18 cellular contexts compared by ENCODE assay signal in genomic region chr16:84930298-84931106, GRCh38.
A peak's percentile ranks its signal among the peaks of the same experiment; 100 is the strongest.
DNase-seq lines count a peak whose midpoint lies in the region; ATAC-seq and TF ChIP-seq lines count a peak whose summit lies in the region.
"Had no signal": no experiment of that assay in that cellular context is flagged by ENCODE, and none has a peak within 500 bp of the region (broad histone marks: within the 10 kb centered on the region; RNA-seq: fewer than 3 reads in every experiment).

No MANE protein-coding gene starts in this region.

- H2BK5ac ChIP-seq in IMR-90 (ENCODE audit: low read depth, low read length, poor library complexity, severe bottlenecking), result peak overlapping the region; percentile 70

- H3K4me1 ChIP-seq in IMR-90 (ENCODE audit: control insufficient read depth, insufficient read depth, low read length) (peaks cover 2% of the 10 kb centered on the region; the same call in 1 of the 2 replicates), Karpas-422 (ENCODE audit: low read length) (no peaks in the 10 kb centered on the region)

- H3K9me3 ChIP-seq in IMR-90 (ENCODE audit: control insufficient read depth, insufficient read depth, low read length) (no peaks in the 10 kb centered on the region), Karpas-422 (ENCODE audit: low read length) (no peaks in the 10 kb centered on the region)
- H3K9me3 ChIP-seq: thyroid gland had no signal

- POLR2A ChIA-PET in activated CD4-positive, alpha-beta T cell treated with anti-CD3 and anti-CD28 coated beads for 36 hours (lab: Charles Lee), result no interaction called here
- POLR2A ChIA-PET in IMR-90 (lab: Charles Lee; ENCODE audit: unreplicated experiment), result no interaction called here

- H3K4me2 ChIP-seq in IMR-90 (ENCODE audit: low read depth, low read length) (no peak overlapping the region), Karpas-422 (ENCODE audit: low read depth, low read length, poor library complexity, severe bottlenecking) (no peak overlapping the region)

- H3K27ac ChIP-seq in IMR-90 (ENCODE audit: insufficient read depth, low read length) (no peak overlapping the region), Karpas-422 (ENCODE audit: low read length) (no peak overlapping the region)
- H3K27ac ChIP-seq: thyroid gland, WERI-Rb-1 had no signal

- H3K27me3 ChIP-seq in IMR-90 (ENCODE audit: control insufficient read depth, insufficient read depth, low read length) (no peaks in the 10 kb centered on the region), Karpas-422 (ENCODE audit: low read length) (no peaks in the 10 kb centered on the region)
- H3K27me3 ChIP-seq: thyroid gland had no signal

- intact Hi-C loops in activated CD4-positive, alpha-beta T cell treated with anti-CD3 and anti-CD28 coated beads for 36 hours (cut with DNase I, micrococcal nuclease), result no loop called here
- intact Hi-C loops in IMR-90 (cut with micrococcal nuclease), result no loop called here

- DNase-seq in activated CD4-positive, alpha-beta T cell treated with anti-CD3 and anti-CD28 coated beads for 36 hours, result peak; percentile 69
- DNase-seq in activated CD4-positive, alpha-beta T cell treated with anti-CD3 and anti-CD28 coated beads, Interleukin-2, amount 50 U/mL, for 1 hour, result no peak
- DNase-seq in IMR-90, result no peak
- no peak for DNase-seq in Karpas-422
- DNase-seq: 8988T; activated CD8-positive, alpha-beta memory T cell treated with anti-CD3 and anti-CD28 coated beads, Interleukin-2, amount 50 U/mL, for 4 hours; CD4-positive, CD25-positive, alpha-beta regulatory T cell; DMS79 treated with DMSO at 0.1 percent for 48 hours; KBM-7; NCI-H1105 treated with DMSO at 0.1 percent for 48 hours; NCI-H2171 treated with DMSO at 0.1 percent for 48 hours; SW 1271; thyroid gland; WERI-Rb-1 had no signal

- WGBS in IMR-90 (ENCODE audit: extremely low coverage in 2 of 2, insufficient read length in 1 of 2), 2 experiments, result 97% methylated on average over 2 of the region's 8 CpGs; no CpG with 5 or more reads in 1 of the 2 experiments

- H3K36me3 ChIP-seq in IMR-90 (ENCODE audit: control insufficient read depth, insufficient read depth, low read length) (no peaks in the 10 kb centered on the region), Karpas-422 (ENCODE audit: insufficient read depth, low read length) (no peaks in the 10 kb centered on the region)
- H3K36me3 ChIP-seq: thyroid gland, WERI-Rb-1 had no signal

- H3K9me1 ChIP-seq in IMR-90 (ENCODE audit: insufficient read depth, low read length), result peaks cover 3% of the 10 kb centered on the region; the same call in 1 of the 2 replicates

- dilution Hi-C loops in IMR-90 (cut with HindIII; ENCODE audit: low sequenced_read_pairs, unreplicated experiment), result no loop called here

- H3K27me3 Mint-ChIP-seq in activated CD4-positive, alpha-beta T cell treated with anti-CD3 and anti-CD28 coated beads for 36 hours, result no peaks in the 10 kb centered on the region
- H3K27me3 Mint-ChIP-seq in stimulated activated memory B cell treated with anti-CD40 and anti-IgM and Interleukin-4, amounts not matched to agents 10 μg/mL and 1 μg/mL and 100 μg/mL, for 72 hours, result no peaks in the 10 kb centered on the region
- H3K27me3 Mint-ChIP-seq: CD4-positive, CD25-positive, alpha-beta regulatory T cell had no signal

- CTCF ChIA-PET in activated CD4-positive, alpha-beta T cell treated with anti-CD3 and anti-CD28 coated beads for 36 hours (lab: Charles Lee), result interaction anchor here (1.3 kb wide), 1 partner anchor 41 kb away, joined by 4 read pairs; no protein-coding TSS in a partner anchor
- CTCF ChIA-PET in IMR-90 (lab: Yijun Ruan, JAX), result no interaction called here

- no peak overlapping the region for H2AK9ac ChIP-seq in IMR-90 (replicated peaks; ENCODE audit: low read depth, low read length, poor library complexity)

- H2BK15ac ChIP-seq in IMR-90 (ENCODE audit: low read depth, low read length), result no peak overlapping the region

- H4K8ac ChIP-seq in IMR-90 (ENCODE audit: low read depth in 2 of 2, low read length in 2 of 2), result no peak overlapping the region

- H3K4ac ChIP-seq in IMR-90 (ENCODE audit: low read depth, low read length), result no peak overlapping the region

- peak overlapping the region; percentile 17 for H3K27ac Mint-ChIP-seq in activated CD4-positive, alpha-beta T cell treated with anti-CD3 and anti-CD28 coated beads for 36 hours
- no peak overlapping the region for H3K27ac Mint-ChIP-seq in stimulated activated memory B cell treated with anti-CD40 and anti-IgM and Interleukin-4, amounts not matched to agents 10 μg/mL and 1 μg/mL and 100 μg/mL, for 72 hours

- no peak overlapping the region for H2BK20ac ChIP-seq in IMR-90 (ENCODE audit: low read depth, low read length)

- BruUV-seq in IMR-90 (replicated peaks; lab: Mats Ljungman, UMichigan), result no TSS peak

- in situ Hi-C loops in IMR-90 (cut with MboI; ENCODE audit: low sequenced_read_pairs), result no loop called here

- H3K9me2 ChIP-seq in Karpas-422 (replicated peaks; ENCODE audit: insufficient read depth, low read length), result no peaks in the 10 kb centered on the region

- H3K79me1 ChIP-seq in IMR-90 (ENCODE audit: low read depth in 1 of 2, low read length in 2 of 2), result no peaks in the 10 kb centered on the region

- H4K20me1 ChIP-seq in IMR-90 (ENCODE audit: insufficient read depth, low read length) (no peaks in the 10 kb centered on the region), Karpas-422 (ENCODE audit: insufficient read depth, low read depth, low read length) (peaks cover under 1% of the 10 kb centered on the region; the same call in 1 of the 2 replicates)

- no peak overlapping the region for H3K56ac ChIP-seq in IMR-90 (ENCODE audit: extremely low read depth, insufficient read depth, low read length)

- no peak overlapping the region for H2BK120ac ChIP-seq in IMR-90 (ENCODE audit: low read depth, low read length)

- no peak overlapping the region for H3K23ac ChIP-seq in IMR-90 (ENCODE audit: low read depth, low read length)

- no peaks in the 10 kb centered on the region for H3K9me3 Mint-ChIP-seq in activated CD4-positive, alpha-beta T cell treated with anti-CD3 and anti-CD28 coated beads for 36 hours (ENCODE audit: low read depth)
- H3K9me3 Mint-ChIP-seq in stimulated activated memory B cell treated with anti-CD40 and anti-IgM and Interleukin-4, amounts not matched to agents 10 μg/mL and 1 μg/mL and 100 μg/mL, for 72 hours, result peaks cover 9% of the 10 kb centered on the region
- H3K9me3 Mint-ChIP-seq: CD4-positive, CD25-positive, alpha-beta regulatory T cell had no signal

- no peak overlapping the region for H4K91ac ChIP-seq in IMR-90 (ENCODE audit: insufficient read depth, low read depth, low read length)

- no peaks in the 10 kb centered on the region for H3K79me2 ChIP-seq in Karpas-422 (ENCODE audit: low read length)

- H3K36me3 Mint-ChIP-seq in activated CD4-positive, alpha-beta T cell treated with anti-CD3 and anti-CD28 coated beads for 36 hours (ENCODE audit: low read depth), result no peaks in the 10 kb centered on the region
- H3K36me3 Mint-ChIP-seq in stimulated activated memory B cell treated with anti-CD40 and anti-IgM and Interleukin-4, amounts not matched to agents 10 μg/mL and 1 μg/mL and 100 μg/mL, for 72 hours, result no peaks in the 10 kb centered on the region
- H3K36me3 Mint-ChIP-seq: CD4-positive, CD25-positive, alpha-beta regulatory T cell had no signal

- no peak for TF ChIP-seq CTCF in IMR-90 (conservative IDR thresholded peaks at IDR 0.05; ENCODE audit: low read depth, low read length)

- peak overlapping the region; percentile 39 for H3K4me3 Mint-ChIP-seq in activated CD4-positive, alpha-beta T cell treated with anti-CD3 and anti-CD28 coated beads for 36 hours
- no peak overlapping the region for H3K4me3 Mint-ChIP-seq in stimulated activated memory B cell treated with anti-CD40 and anti-IgM and Interleukin-4, amounts not matched to agents 10 μg/mL and 1 μg/mL and 100 μg/mL, for 72 hours
- H3K4me3 Mint-ChIP-seq: CD4-positive, CD25-positive, alpha-beta regulatory T cell had no signal

- H3K14ac ChIP-seq in IMR-90 (replicated peaks; ENCODE audit: low read depth, low read length), result no peak overlapping the region

- no peak overlapping the region for H4K5ac ChIP-seq in IMR-90 (ENCODE audit: low read depth, low read length)

- H3K4me1 Mint-ChIP-seq in activated CD4-positive, alpha-beta T cell treated with anti-CD3 and anti-CD28 coated beads for 36 hours, result peaks cover 2% of the 10 kb centered on the region
- no peaks in the 10 kb centered on the region for H3K4me1 Mint-ChIP-seq in stimulated activated memory B cell treated with anti-CD40 and anti-IgM and Interleukin-4, amounts not matched to agents 10 μg/mL and 1 μg/mL and 100 μg/mL, for 72 hours
- H3K4me1 Mint-ChIP-seq: CD4-positive, CD25-positive, alpha-beta regulatory T cell had no signal

- no peak overlapping the region for H3K9ac ChIP-seq in IMR-90 (ENCODE audit: low read depth, low read length)
- H3K9ac ChIP-seq in Karpas-422 (ENCODE audit: low read length), result no peak overlapping the region

- H2AFZ ChIP-seq in IMR-90 (replicated peaks; ENCODE audit: low read length, poor library complexity) (peak overlapping the region; percentile 43), Karpas-422 (ENCODE audit: low read length) (no peak overlapping the region)

- TF ChIP-seq POLR2A in IMR-90 (IDR thresholded peaks at IDR 0.05; ENCODE audit: low read depth, low read length), result no peak

- peak overlapping the region; percentile 47 for H2AK5ac ChIP-seq in IMR-90 (ENCODE audit: low read depth, low read length)

- H3K18ac ChIP-seq in IMR-90 (ENCODE audit: low read depth, low read length), result no peak overlapping the region

- ATAC-seq in activated CD4-positive, alpha-beta T cell treated with anti-CD3 and anti-CD28 coated beads for 36 hours, result peak; percentile 32
- ATAC-seq in IMR-90 (ENCODE audit: low read depth) (no peak), esophagus mucosa (peak; percentile 48), GM18498 (IDR thresholded peaks at IDR 0.05; ENCODE audit: unreplicated experiment) (no peak), HG02610 (IDR thresholded peaks at IDR 0.05; ENCODE audit: unreplicated experiment) (no peak)
- peak; percentile 54 for ATAC-seq in stimulated activated memory B cell treated with anti-CD40 and anti-IgM and Interleukin-4, amounts not matched to agents 10 μg/mL and 1 μg/mL and 100 μg/mL, for 72 hours

- H3K4me3 ChIP-seq in IMR-90 (ENCODE audit: insufficient read depth, low read depth, low read length), result no peak overlapping the region
- H3K4me3 ChIP-seq in Karpas-422 (ENCODE audit: low read length), result no peak overlapping the region
- H3K4me3 ChIP-seq: thyroid gland had no signal

- TF ChIP-seq RAD21 in IMR-90 (IDR thresholded peaks at IDR 0.05; ENCODE audit: low read length), result no peak

TF ChIP-seq in IMR-90, 13 proteins besides CTCF, POLR2A, EP300 and RAD21 (continues in another document):
- TF ChIP-seq MAZ (IDR thresholded peaks at IDR 0.05; ENCODE audit: borderline replicate concordance, low read depth, low read length) (no peak), CHD1 (IDR thresholded peaks at IDR 0.05; ENCODE audit: low read depth, low read length) (no peak), FOS (IDR thresholded peaks at IDR 0.05; ENCODE audit: low read depth, low read length) (no peak)

Comparison
In these comparisons a context has a peak if more than half of its experiments do, and no peak if none do; other contexts are left out.
1. ATAC-seq: peak in activated CD4-positive, alpha-beta T cell treated with anti-CD3 and anti-CD28 coated beads for 36 hours (single experiment), esophagus mucosa (single experiment) and stimulated activated memory B cell treated with anti-CD40 and anti-IgM and Interleukin-4, amounts not matched to agents 10 μg/mL and 1 μg/mL and 100 μg/mL, for 72 hours (single experiment); none in IMR-90 (single experiment), GM18498 (single experiment) and HG02610 (single experiment).